Comparison of ENCODE assay signal across 8 cellular contexts in the genomic region with DNA sequence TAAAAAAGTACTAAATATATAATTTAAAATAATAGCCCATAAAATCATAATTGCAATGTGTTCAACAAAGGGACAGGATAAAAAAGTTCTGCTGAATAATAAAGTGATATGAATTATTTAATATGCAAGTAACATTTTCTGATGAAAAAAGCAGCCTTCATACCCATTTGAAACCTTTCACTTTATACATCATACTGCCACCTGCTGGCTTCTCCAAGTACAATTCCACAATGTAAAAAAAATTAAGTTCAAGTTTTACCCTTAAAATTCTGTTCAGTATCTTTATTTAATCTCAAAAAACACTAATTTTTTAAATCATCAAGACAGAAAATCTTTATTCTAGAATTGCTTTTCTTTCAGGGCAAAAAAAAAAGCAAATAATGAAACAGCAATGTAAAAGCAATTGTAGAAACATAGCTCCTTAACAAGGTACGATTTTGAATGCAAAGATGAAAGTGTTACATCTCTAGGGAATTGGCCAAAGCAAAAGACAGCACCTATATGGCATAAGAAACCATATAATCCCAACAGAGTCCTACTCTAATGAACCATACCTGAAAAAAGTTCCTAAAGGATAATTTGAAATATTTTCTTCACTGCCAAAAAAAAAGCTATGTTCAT. TPM values are rescaled to one million over a fixed set of nuclear protein-coding genes. Genes with fewer than 3 reads are reported as not detected.
DNase-seq lines count a peak whose midpoint lies in the region; ATAC-seq, FAIRE-seq and TF ChIP-seq lines count a peak whose summit lies in the region.

No MANE protein-coding gene starts in this region.

- 93 to 97% (median 97%) methylated on average over 1 of the region's 1 CpG for WGBS in small intestine, 3 donors

- peak; percentile 93 for FAIRE-seq in small intestine (lab: Jason Lieb, UNC)

- no peaks in the 10 kb centered on the region for H3K27me3 ChIP-seq in left ventricle myocardium inferior (ENCODE audit: low read depth)
- no peaks in the 10 kb centered on the region for H3K27me3 ChIP-seq in small intestine (ENCODE audit: control insufficient read depth in 2 of 2, insufficient read depth in 2 of 2, low read length in 2 of 2)

- no peak overlapping the region for H3K27ac ChIP-seq in left ventricle myocardium inferior (replicated peaks)
- H3K27ac ChIP-seq in small intestine (ENCODE audit: low read depth in 1 of 2, low read length in 1 of 2): no peak overlapping the region

- no peak for ATAC-seq in left ventricle myocardium superior
- ATAC-seq in HG02840 (IDR thresholded peaks at IDR 0.05; ENCODE audit: low FRiP score, unreplicated experiment): no peak

- DNase-seq in left ventricle myocardium inferior: no peak
- no peak for DNase-seq in left ventricle myocardium superior
- peak; percentile 40 for DNase-seq in NCI-H2029 treated with DMSO at 0.1 percent for 48 hours (lab: John Stamatoyannopoulos, UW)
- peak; percentile 11 to 47 for DNase-seq in activated CD4-positive, alpha-beta T cell treated with anti-CD3 and anti-CD28 coated beads, Interleukin-2, amount 50 U/mL, for 48 hours
- peak; percentile 72 for DNase-seq in fibroblast of villous mesenchyme (ENCODE audit: low read depth)
- DNase-seq in small intestine: peak; percentile 40
- DNase-seq in foreskin melanocyte: no peak

- H3K36me3 ChIP-seq in left ventricle myocardium inferior: peaks cover 31% of the 10 kb centered on the region
- H3K36me3 ChIP-seq in small intestine (ENCODE audit: control insufficient read depth in 2 of 2, insufficient read depth in 2 of 2, low read length in 2 of 2): peaks cover 2 to 9% of the 10 kb centered on the region in 2 donors

- TF ChIP-seq CTCF in left ventricle myocardium inferior (IDR thresholded peaks at IDR 0.05; ENCODE audit: borderline replicate concordance): peak; percentile 76
- TF ChIP-seq CTCF in fibroblast of villous mesenchyme (IDR thresholded peaks at IDR 0.05; ENCODE audit: insufficient read depth, low read depth, low read length): peak; percentile 64

- H3K4me1 ChIP-seq in left ventricle myocardium inferior (peaks cover 20% of the 10 kb centered on the region), small intestine (ENCODE audit: control insufficient read depth in 2 of 2, insufficient read depth in 1 of 2, low read depth in 1 of 2, low read length in 1 of 2) (no peaks in the 10 kb centered on the region)

- H3K9me3 ChIP-seq in left ventricle myocardium inferior (replicated peaks): no peaks in the 10 kb centered on the region
- H3K9me3 ChIP-seq in small intestine (ENCODE audit: control insufficient read depth, low read depth): no peaks in the 10 kb centered on the region

- intact Hi-C loops in left ventricle myocardium inferior (cut with micrococcal nuclease) (loop anchor here (2.0 kb wide), 1 partner anchor 94 kb away; no protein-coding TSS in a partner anchor), left ventricle myocardium superior (cut with micrococcal nuclease) (loop anchor here (5.0 kb wide), 1 partner anchor 95 kb away; no protein-coding TSS in a partner anchor)

- H3K4me3 ChIP-seq in left ventricle myocardium inferior: no peak overlapping the region
- H3K4me3 ChIP-seq in fibroblast of villous mesenchyme (ENCODE audit: low read depth, low read length): no peak overlapping the region
- H3K4me3 ChIP-seq in small intestine (ENCODE audit: low read depth in 1 of 2, low read length in 2 of 2): no peak overlapping the region

RNA-seq across cellular contexts. Expression of a gene that starts 15.0 kb away (rescaled TPM):
- total RNA-seq in left ventricle myocardium inferior: 7.8 TPM
- total RNA-seq in left ventricle myocardium superior: 6.2 TPM
- total RNA-seq in fibroblast of villous mesenchyme: 13.0 and 13.5 TPM in 2 replicates
- polyA plus RNA-seq in small intestine: 1 to 10 TPM; 2.9 to 5.6 (median 3.5) TPM

Comparison
In these comparisons a context has a peak if more than half of its experiments do, and no peak if none do; other contexts are left out.
1. DNase-seq: peak in NCI-H2029 treated with DMSO at 0.1 percent for 48 hours (single experiment), activated CD4-positive, alpha-beta T cell treated with anti-CD3 and anti-CD28 coated beads, Interleukin-2, amount 50 U/mL, for 48 hours (2 of 2), fibroblast of villous mesenchyme (single experiment) and small intestine (single experiment); none in left ventricle myocardium inferior (single experiment), left ventricle myocardium superior (single experiment) and foreskin melanocyte (single experiment).